In the genomic region with DNA sequence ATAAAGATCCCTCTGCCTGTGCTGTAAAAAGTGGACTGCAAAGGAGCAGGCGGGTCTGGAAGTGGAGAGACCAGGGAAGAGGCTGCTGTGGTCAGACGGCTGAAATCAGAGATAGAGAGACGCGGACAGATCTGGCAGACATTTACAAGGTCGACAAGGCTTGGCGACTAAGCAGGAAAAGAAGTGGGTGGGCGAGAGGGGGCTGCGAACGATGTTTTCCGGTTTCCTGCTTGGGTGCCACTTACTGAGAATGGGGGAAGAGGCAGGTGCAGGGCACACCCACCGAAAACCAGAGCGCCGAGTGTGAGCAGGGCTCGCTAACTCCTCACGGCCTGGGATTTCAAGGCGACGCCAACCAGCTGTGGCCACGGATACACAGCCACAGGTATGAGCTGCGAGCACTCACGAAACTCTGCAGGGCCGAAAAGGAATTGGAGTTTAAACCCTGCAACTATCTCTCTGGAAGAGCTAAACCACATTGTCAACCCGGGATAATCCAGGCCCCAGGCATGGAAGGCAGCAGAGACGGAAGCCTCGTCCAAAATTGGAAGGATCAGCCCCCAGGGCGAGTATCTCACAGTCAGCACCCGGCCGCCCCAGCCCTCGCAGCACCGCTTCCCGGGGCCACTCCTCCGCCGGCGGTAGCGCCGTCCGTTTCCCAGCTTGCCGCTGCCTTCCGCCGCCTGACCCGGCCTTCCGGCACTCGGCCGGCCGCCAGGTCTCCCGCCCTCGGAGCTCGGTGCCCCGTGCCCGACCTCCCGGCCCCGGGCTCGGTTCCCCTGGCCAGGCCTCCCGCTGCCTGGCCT, we compare ENCODE assay signal across 8 cellular contexts. TPM values are rescaled to one million over a fixed set of nuclear protein-coding genes. Genes with fewer than 3 reads are reported as not detected.
A peak's percentile ranks its signal among the peaks of the same experiment; 100 is the strongest.
DNase-seq lines count a peak whose midpoint lies in the region; ATAC-seq, FAIRE-seq and TF ChIP-seq lines count a peak whose summit lies in the region.

No MANE protein-coding gene starts in this region.

- DNase-seq in AG04449 (ENCODE audit: low read depth, low spot score) (no peak), SJCRH30 (peak; percentile 43 to 56), Right ventricle myocardium superior (peak; percentile 85), ovary (peak; percentile 60 to 79 (median 68)), urothelium cell line (ENCODE audit: low spot score) (peak; percentile 31)
- DNase-seq in activated naive CD8-positive, alpha-beta T cell treated with anti-CD3 and anti-CD28 coated beads for 36 hours, result peak; percentile 61

- no peaks in the 10 kb centered on the region for H3K27me3 Mint-ChIP-seq in activated naive CD8-positive, alpha-beta T cell treated with anti-CD3 and anti-CD28 coated beads for 36 hours

- CTCF ChIA-PET in AG04449 (lab: Yijun Ruan, JAX), result interaction anchor here (1.1 to 2.7 kb wide), 4 partner anchors 8 to 385 kb away, joined by 3 to 12 read pairs (median 4); a partner anchor contains a TSS

- peak overlapping the region; percentile 93 for H3K4me3 Mint-ChIP-seq in activated naive CD8-positive, alpha-beta T cell treated with anti-CD3 and anti-CD28 coated beads for 36 hours

- WGBS in ovary, 3 donors, result 0 to 1% (median 1%) methylated on average over 53 of the region's 53 CpGs

- H3K9me3 ChIP-seq in SJCRH30 (replicated peaks) (no peaks in the 10 kb centered on the region), ovary (no peaks in the 10 kb centered on the region)

- H3K36me3 ChIP-seq in SJCRH30, result peaks cover 6% of the 10 kb centered on the region; the same call in 1 of the 2 replicates
- H3K36me3 ChIP-seq in ovary, result no peaks in the 10 kb centered on the region

- H3K36me3 Mint-ChIP-seq in activated naive CD8-positive, alpha-beta T cell treated with anti-CD3 and anti-CD28 coated beads for 36 hours, result peaks cover 44% of the 10 kb centered on the region

- peaks cover 7% of the 10 kb centered on the region for H3K4me1 ChIP-seq in SJCRH30
- peaks cover 4% of the 10 kb centered on the region for H3K4me1 ChIP-seq in ovary (ENCODE audit: insufficient read depth)

- TF ChIP-seq CTCF in AG04449 (IDR thresholded peaks at IDR 0.05; ENCODE audit: insufficient read depth, low read length, missing control alignments) (no peak), ovary (IDR thresholded peaks at IDR 0.05) (no peak)

- intact Hi-C loops in Right ventricle myocardium superior (cut with DNase I) (loop anchor here (10.0 kb wide), 1 partner anchor 384 kb away; no protein-coding TSS in a partner anchor), ovary (cut with DNase I) (loop anchor here in 2 of 4 donors (5.0 to 10.0 kb wide), 2 partner anchors 361 to 384 kb away; no protein-coding TSS in a partner anchor)

- no peaks in the 10 kb centered on the region for H3K9me3 Mint-ChIP-seq in activated naive CD8-positive, alpha-beta T cell treated with anti-CD3 and anti-CD28 coated beads for 36 hours

- POLR2A ChIA-PET in AG04449 (lab: Yijun Ruan, JAX), result interaction anchor here (0.6 to 1.6 kb wide), 4 partner anchors 8 to 384 kb away, joined by 3 to 4 read pairs (median 4); a partner anchor contains a TSS

- ATAC-seq in GM18861 (IDR thresholded peaks at IDR 0.05; ENCODE audit: unreplicated experiment) (peak; percentile 19), HG03097 (IDR thresholded peaks at IDR 0.05; ENCODE audit: low FRiP score, unreplicated experiment) (peak; percentile 19), Right ventricle myocardium superior (ENCODE audit: poor library complexity) (peak; percentile 68)

- TF ChIP-seq POLR2A in ovary (IDR thresholded peaks at IDR 0.05), result no peak

- H3K4me3 ChIP-seq in AG04449 (ENCODE audit: low read depth, low read length) (peak overlapping the region; percentile 75), SJCRH30 (peak overlapping the region; percentile 97), ovary (peak overlapping the region; percentile 64)

- H3K27ac Mint-ChIP-seq in activated naive CD8-positive, alpha-beta T cell treated with anti-CD3 and anti-CD28 coated beads for 36 hours, result peak overlapping the region; percentile 92

- no peak for TF ChIP-seq EP300 in ovary (IDR thresholded peaks at IDR 0.05)

- FAIRE-seq in urothelium cell line (lab: Jason Lieb, UNC), result no peak

- peaks cover 48% of the 10 kb centered on the region for H3K4me1 Mint-ChIP-seq in activated naive CD8-positive, alpha-beta T cell treated with anti-CD3 and anti-CD28 coated beads for 36 hours

- H3K27ac ChIP-seq in SJCRH30, result peak overlapping the region; percentile 75
- H3K27ac ChIP-seq in ovary, result peak overlapping the region; percentile 92 to 93

- no peaks in the 10 kb centered on the region for H3K27me3 ChIP-seq in SJCRH30
- no peaks in the 10 kb centered on the region for H3K27me3 ChIP-seq in ovary

RNA-seq across cellular contexts. Expression of a gene that starts 0.8 kb away (rescaled TPM):
- total RNA-seq in SJCRH30 (2014; rRNA removed; shearing (Covaris generic)), result 37.9 and 44.0 TPM in 2 replicates
- 10 to 100 TPM; 72.0 to 72.2 TPM for total RNA-seq in activated naive CD8-positive, alpha-beta T cell treated with anti-CD3 and anti-CD28 coated beads for 36 hours
- total RNA-seq in Right ventricle myocardium superior (11.6 TPM), ovary (10 to 100 TPM; 10.2 to 14.0 (median 11.7) TPM)
- polyA plus RNA-seq in ovary, result 10 to 100 TPM in 1 of 2 donors, 1 to 10 TPM in 1; 8.9 to 13.6 TPM

RNA-seq across cellular contexts. Expression of a gene that starts 1.1 kb away (rescaled TPM):
- 19.0 and 24.7 TPM in 2 replicates for total RNA-seq in SJCRH30 (2014; rRNA removed; shearing (Covaris generic))
- 10 to 100 TPM; 17.7 to 18.1 TPM for total RNA-seq in activated naive CD8-positive, alpha-beta T cell treated with anti-CD3 and anti-CD28 coated beads for 36 hours
- 10.9 TPM for total RNA-seq in Right ventricle myocardium superior
- 10 to 100 TPM; 16.7 to 29.2 (median 18.6) TPM for total RNA-seq in ovary
- 10 to 100 TPM; 14.1 to 14.4 TPM for polyA plus RNA-seq in ovary
